In the genomic region with DNA sequence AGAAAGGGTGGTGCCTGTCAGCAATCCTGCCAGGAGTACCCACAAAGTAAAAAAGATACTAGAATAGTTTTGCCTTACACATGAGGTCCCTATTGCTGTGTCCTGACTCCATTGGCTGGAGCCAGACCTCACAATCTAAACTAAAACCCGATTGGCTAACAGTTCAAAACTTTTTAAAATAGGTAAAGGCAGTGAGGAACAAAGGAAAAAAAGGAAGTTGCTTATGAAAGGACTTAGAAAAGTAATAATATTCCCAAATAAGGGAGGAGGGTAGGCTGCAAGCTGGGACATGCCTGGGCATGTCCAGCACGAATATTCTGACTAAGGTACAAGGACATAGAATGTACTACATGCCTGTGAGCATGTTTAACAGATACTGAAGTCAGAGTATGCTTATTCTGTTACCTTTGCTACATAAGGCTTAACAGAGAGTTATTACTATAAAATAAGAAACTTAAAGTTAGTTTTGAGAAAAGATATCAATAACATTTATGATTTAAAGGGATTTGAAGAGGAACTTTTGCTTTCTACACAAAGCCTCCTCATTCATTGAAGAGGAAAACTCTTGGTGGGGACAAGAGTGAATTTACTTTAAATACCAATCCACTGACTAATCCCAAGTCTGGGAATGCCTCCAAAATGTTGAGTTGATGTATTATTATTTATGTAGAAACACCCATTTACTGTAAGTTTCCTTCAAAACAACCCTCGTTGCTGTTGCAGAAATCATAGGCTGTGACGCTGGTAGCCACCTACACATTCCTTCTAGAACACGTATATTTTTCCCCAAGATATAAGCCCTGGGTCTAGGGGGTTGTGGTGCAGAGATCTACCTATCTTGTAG, we compare ENCODE assay signal across 10 cellular contexts. TPM values are rescaled to one million over a fixed set of nuclear protein-coding genes. Genes with fewer than 3 reads are reported as not detected.
DNase-seq lines count a peak whose midpoint lies in the region; TF ChIP-seq lines count a peak whose summit lies in the region.
"Had no signal": no experiment of that assay in that cellular context is flagged by ENCODE, and none has a peak within 500 bp of the region (broad histone marks: within the 10 kb centered on the region; RNA-seq: fewer than 3 reads in every experiment).

No MANE protein-coding gene starts in this region.

- peak overlapping the region; percentile 24 for H3K9ac ChIP-seq in Loucy (ENCODE audit: low read depth, low read length, poor library complexity, severe bottlenecking)

- no peaks in the 10 kb centered on the region for H4K20me1 ChIP-seq in Loucy (ENCODE audit: insufficient read depth, low read length, poor library complexity, severe bottlenecking)

- H3K9me2 ChIP-seq in Loucy (replicated peaks; ENCODE audit: low read depth, low read length), result no peaks in the 10 kb centered on the region

- H3K9me3 ChIP-seq in Loucy (ENCODE audit: insufficient read depth, low read depth, low read length) (no peaks in the 10 kb centered on the region), mesodermal cell (ENCODE audit: control insufficient read depth, low read length) (no peaks in the 10 kb centered on the region)
- H3K9me3 ChIP-seq: prostate gland had no signal

- peak overlapping the region; percentile 36 for H3K27ac ChIP-seq in caudate nucleus (ENCODE audit: low read depth, low read length)
- peak overlapping the region; percentile 87 for H3K27ac ChIP-seq in mesodermal cell (ENCODE audit: low read depth, low read length, severe bottlenecking)
- H3K27ac ChIP-seq: prostate gland, VCaP had no signal

- no peaks in the 10 kb centered on the region for H3K27me3 ChIP-seq in Loucy (ENCODE audit: insufficient read depth, low read length, poor library complexity, severe bottlenecking)

- TF ChIP-seq CTCF in Loucy (conservative IDR thresholded peaks at IDR 0.05; ENCODE audit: low read length), result no peak

- no peaks in the 10 kb centered on the region for H3F3A ChIP-seq in Loucy (ENCODE audit: low read depth)

- H3K4me1 ChIP-seq in Loucy (ENCODE audit: insufficient read depth, low read length, poor library complexity, severe bottlenecking) (peaks cover 22% of the 10 kb centered on the region), mesodermal cell (ENCODE audit: control insufficient read depth, insufficient read depth, low read length, poor library complexity, severe bottlenecking) (peaks cover 23% of the 10 kb centered on the region)
- H3K4me1 ChIP-seq: prostate gland had no signal

- no peak overlapping the region for H3K4me2 ChIP-seq in Loucy (ENCODE audit: low read depth, low read length, poor library complexity, severe bottlenecking)

- WGBS in mesodermal cell (ENCODE audit: insufficient coverage in 2 of 2), 2 experiments, result 90 to 100% methylated on average over 2 of the region's 5 CpGs

- H3K4me3 ChIP-seq in Loucy (ENCODE audit: low read length, poor library complexity, severe bottlenecking) (no peak overlapping the region), mesodermal cell (ENCODE audit: extremely low read depth, insufficient read depth, low read length, poor library complexity, severe bottlenecking) (no peak overlapping the region)
- H3K4me3 ChIP-seq: prostate gland had no signal

- H2AFZ ChIP-seq in Loucy (ENCODE audit: low read length), result no peak overlapping the region

- H3K36me3 ChIP-seq in Loucy (ENCODE audit: insufficient read depth, low read length) (peaks cover 14% of the 10 kb centered on the region; the same call in 1 of the 2 replicates), mesodermal cell (ENCODE audit: control insufficient read depth, insufficient read depth, low read length) (no peaks in the 10 kb centered on the region)
- H3K36me3 ChIP-seq: prostate gland had no signal

- DNase-seq in AG08396 (ENCODE audit: low spot score) (peak; percentile 80), caudate nucleus (lab: John Stamatoyannopoulos, UW) (no peak), NCI-H2196 (lab: John Stamatoyannopoulos, UW; ENCODE audit: unreplicated experiment) (no peak), NCI-H2029 (lab: John Stamatoyannopoulos, UW) (no peak), NCI-H2107 (lab: John Stamatoyannopoulos, UW) (no peak)
- no peak for DNase-seq in NK-92 treated with Interleukin-12 subunit alpha and Interleukin-12 subunit beta, amount 100 ng/mL, for 24 hours (lab: John Stamatoyannopoulos, UW)

- H3K79me2 ChIP-seq in Loucy (ENCODE audit: insufficient read depth, low read length), result peaks cover under 1% of the 10 kb centered on the region; the same call in 1 of the 2 replicates

RNA-seq across cellular contexts. Expression of a gene that starts 8.2 kb away (rescaled TPM):
- polyA plus RNA-seq in mesodermal cell (2013, experiment 1 of 2), result 62.4 TPM
- polyA plus RNA-seq in mesodermal cell (2013, experiment 2 of 2), result 60.0 TPM
